ENCODE assay signal across 8 cellular contexts in the genomic region with DNA sequence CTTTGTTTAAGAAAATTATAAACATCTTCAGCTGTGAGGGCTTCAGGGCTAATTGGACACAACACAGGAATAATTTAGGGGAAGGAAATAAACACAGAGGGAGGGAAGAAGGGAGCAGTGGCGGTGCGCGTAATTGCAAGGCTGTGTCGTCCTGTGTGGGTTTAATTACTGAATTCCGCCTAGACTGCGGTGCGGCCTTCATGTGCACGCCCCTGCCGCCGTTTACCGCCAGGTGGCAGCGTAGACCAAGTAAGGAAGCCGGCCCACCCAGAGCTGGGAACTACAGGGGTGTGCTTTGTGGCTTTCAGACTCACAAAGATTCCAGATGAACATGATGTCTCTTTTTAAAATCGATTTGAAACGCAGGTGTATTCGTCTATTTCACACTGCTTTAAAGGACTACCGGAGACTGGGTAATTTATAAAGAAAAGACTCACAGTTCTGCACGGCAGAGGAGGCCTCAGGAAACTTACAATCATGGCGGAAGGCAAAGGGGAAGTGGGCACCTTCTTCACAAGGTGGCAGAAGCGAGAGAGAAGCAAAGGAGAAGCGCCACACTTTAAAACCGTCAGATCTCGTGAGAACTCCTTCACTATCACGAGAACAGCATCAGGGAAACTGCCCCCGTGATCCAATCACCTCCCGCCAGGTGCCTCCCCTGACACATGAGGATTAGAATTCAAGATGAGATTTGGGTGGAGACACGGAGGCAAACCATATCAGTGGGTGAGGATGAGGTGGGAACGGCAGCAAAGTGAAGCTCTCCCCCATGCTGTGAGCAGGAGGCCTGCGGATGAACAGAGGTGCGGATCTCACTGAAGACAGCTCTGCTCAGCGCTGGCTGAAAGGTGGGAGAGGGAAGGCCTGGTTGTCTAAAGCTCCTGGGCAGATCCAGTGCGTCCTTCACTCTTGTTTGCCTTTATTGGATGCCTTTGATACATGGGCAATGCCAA.
DNase-seq lines count a peak whose midpoint lies in the region; ATAC-seq lines count a peak whose summit lies in the region.

No MANE protein-coding gene starts in this region.

- DNase-seq in Ammon's horn (ENCODE audit: low spot score) (peak; percentile 85), NCI-H748 (lab: John Stamatoyannopoulos, UW; ENCODE audit: unreplicated experiment) (peak; percentile 70), midbrain (lab: John Stamatoyannopoulos, UW) (peak; percentile 70)
- DNase-seq in activated CD8-positive, alpha-beta memory T cell treated with anti-CD3 and anti-CD28 coated beads for 24 hours, result peak; percentile 86
- DNase-seq in effector memory CD8-positive, alpha-beta T cell, result peak; percentile 20 to 41 (median 29)
- DNase-seq in stimulated activated CD8-positive, alpha-beta memory T cell treated with anti-CD3 and anti-CD28 coated beads, Interleukin-4, amount 100 ng/mL, for 48 hours, result peak; percentile 88

- ATAC-seq in GM18868 (IDR thresholded peaks at IDR 0.05; ENCODE audit: unreplicated experiment) (peak; percentile 99), HG03103 (IDR thresholded peaks at IDR 0.05; ENCODE audit: low read depth, unreplicated experiment) (peak; percentile 89)
- ATAC-seq in effector memory CD8-positive, alpha-beta T cell (replicated peaks), result peak; percentile 74

- peaks cover 7 to 10% of the 10 kb centered on the region in 2 donors for H3K4me1 Mint-ChIP-seq in effector memory CD8-positive, alpha-beta T cell (ENCODE audit: low read depth in 2 of 2)

- H3K36me3 Mint-ChIP-seq in effector memory CD8-positive, alpha-beta T cell (ENCODE audit: insufficient read depth), result peaks cover 5% of the 10 kb centered on the region

- H3K27me3 Mint-ChIP-seq in effector memory CD8-positive, alpha-beta T cell, result peaks cover 13 to 22% of the 10 kb centered on the region in 2 donors

- no peak overlapping the region for H3K27ac Mint-ChIP-seq in effector memory CD8-positive, alpha-beta T cell

- H3K4me3 Mint-ChIP-seq in effector memory CD8-positive, alpha-beta T cell, result peak overlapping the region in 1 of 2 donors; percentile 3

- H3K9me3 Mint-ChIP-seq in effector memory CD8-positive, alpha-beta T cell, result no peaks in the 10 kb centered on the region

Comparison
In these comparisons a context has a peak if more than half of its experiments do, and no peak if none do; other contexts are left out.
1. Peak in every context shown above with its lines: DNase-seq and ATAC-seq.
2. DNase-seq: peak in every context shown above with its lines; median percentile 88 in stimulated activated CD8-positive, alpha-beta memory T cell treated with anti-CD3 and anti-CD28 coated beads, Interleukin-4, amount 100 ng/mL, for 48 hours; 86 in activated CD8-positive, alpha-beta memory T cell treated with anti-CD3 and anti-CD28 coated beads for 24 hours; 85 in Ammon's horn; 70 in NCI-H748; 70 in midbrain; 29 in effector memory CD8-positive, alpha-beta T cell.